17 cellular contexts compared by ENCODE assay signal in the genomic region with DNA sequence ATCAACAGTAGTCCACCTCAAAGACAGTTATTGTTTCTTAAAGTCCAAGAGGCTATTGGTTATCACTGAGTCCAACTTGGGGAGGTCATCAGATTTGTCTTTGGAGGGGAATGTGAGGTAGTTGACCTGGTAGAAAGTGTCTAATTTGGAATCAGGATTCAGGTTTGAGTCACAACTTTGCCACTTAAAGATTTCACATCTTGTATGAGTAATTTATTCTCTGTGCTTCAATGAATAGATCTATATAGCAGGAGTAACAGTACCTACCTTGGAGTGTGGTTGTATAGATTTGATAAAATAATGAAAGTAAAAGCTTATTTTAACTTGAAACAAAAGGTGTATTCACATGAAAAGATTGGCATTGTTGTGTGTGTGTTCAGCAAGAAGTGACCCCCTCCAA.
DNase-seq lines count a peak whose midpoint lies in the region; ATAC-seq and TF ChIP-seq lines count a peak whose summit lies in the region.
"Had no signal": no experiment of that assay in that cellular context is flagged by ENCODE, and none has a peak within 500 bp of the region (broad histone marks: within the 10 kb centered on the region; RNA-seq: fewer than 3 reads in every experiment).

No MANE protein-coding gene starts in this region.

- no peak for TF ChIP-seq CTCF in GM06990 (IDR thresholded peaks at IDR 0.05; ENCODE audit: insufficient read depth, low read length, poor library complexity, severe bottlenecking)
- no peak for TF ChIP-seq CTCF in osteoblast (IDR thresholded peaks at IDR 0.05; ENCODE audit: extremely low read depth, low read depth, low read length)
- TF ChIP-seq CTCF in prostate gland (IDR thresholded peaks at IDR 0.05) = no peak

- no peak overlapping the region for H3K4me3 ChIP-seq in GM06990 (replicated peaks; ENCODE audit: low read depth, low read length)
- no peak overlapping the region for H3K4me3 ChIP-seq in osteoblast (ENCODE audit: insufficient read depth, low read length)
- no peak overlapping the region for H3K4me3 ChIP-seq in prostate gland
- H3K4me3 ChIP-seq: tibial nerve had no signal

- intact Hi-C loops in prostate gland (cut with DNase I) = no loop called here

- H3K4me1 ChIP-seq in osteoblast (ENCODE audit: insufficient read depth, low read length) (peaks cover 35% of the 10 kb centered on the region), prostate gland (replicated peaks) (no peaks in the 10 kb centered on the region)

- no peaks in the 10 kb centered on the region for H3K9me3 ChIP-seq in osteoblast (ENCODE audit: low read depth, low read length)
- H3K9me3 ChIP-seq in prostate gland = no peaks in the 10 kb centered on the region
- H3K9me3 ChIP-seq: tibial nerve had no signal

- no peak overlapping the region for H3K4me2 ChIP-seq in osteoblast (ENCODE audit: insufficient read depth, low read length)

- DNase-seq in GM06990 (ENCODE audit: extremely low read depth, insufficient read length) = peak; percentile 26
- DNase-seq in osteoblast (ENCODE audit: insufficient read length, low spot score, missing footprints) = no peak
- DNase-seq in prostate gland (ENCODE audit: low spot score) = no peak
- no peak for DNase-seq in NCI-H1048 (lab: John Stamatoyannopoulos, UW)
- no peak for DNase-seq in NCI-H2081 treated with DMSO at 0.1 percent for 48 hours (lab: John Stamatoyannopoulos, UW)
- DNase-seq: activated effector memory CD4-positive, alpha-beta T cell treated with Interleukin-2 at 50 U/mL for 16 hours; caudate nucleus; DND-41; foreskin fibroblast; NCI-H1417 treated with DMSO at 0.1 percent for 48 hours; NCI-H524 treated with DMSO at 0.1 percent for 48 hours; nephron progenitor cell; stimulated activated naive CD4-positive, alpha-beta T cell treated with Interleukin-2 at 50 U/mL for 16 hours; T1000 had no signal

- ATAC-seq in GM18511 (IDR thresholded peaks at IDR 0.05; ENCODE audit: unreplicated experiment) = peak; percentile 77
- peak; percentile 71 for ATAC-seq in HG02981 (IDR thresholded peaks at IDR 0.05; ENCODE audit: unreplicated experiment)

- H3K27ac ChIP-seq in osteoblast (ENCODE audit: low read depth, low read length) (peak overlapping the region; percentile 83), prostate gland (no peak overlapping the region)

- H3K36me3 ChIP-seq in GM06990 (ENCODE audit: control insufficient read depth, insufficient read depth, low read length) (no peaks in the 10 kb centered on the region), osteoblast (ENCODE audit: insufficient read depth, low read length) (no peaks in the 10 kb centered on the region), prostate gland (no peaks in the 10 kb centered on the region)
- H3K36me3 ChIP-seq: tibial nerve had no signal

- H2AFZ ChIP-seq in osteoblast (ENCODE audit: low read length) = no peak overlapping the region

- no peaks in the 10 kb centered on the region for H4K20me1 ChIP-seq in osteoblast (ENCODE audit: insufficient read depth, low read length)

- H3K79me2 ChIP-seq in osteoblast (ENCODE audit: insufficient read depth, low read length) = no peaks in the 10 kb centered on the region

- no peaks in the 10 kb centered on the region for H3K27me3 ChIP-seq in GM06990 (replicated peaks; ENCODE audit: control insufficient read depth, insufficient read depth, low read length)
- H3K27me3 ChIP-seq in osteoblast (ENCODE audit: insufficient read depth, low read length) = no peaks in the 10 kb centered on the region
- H3K27me3 ChIP-seq in prostate gland (replicated peaks; ENCODE audit: insufficient read depth) = no peaks in the 10 kb centered on the region
- H3K27me3 ChIP-seq: tibial nerve had no signal

- TF ChIP-seq POLR2A in prostate gland (IDR thresholded peaks at IDR 0.05) = no peak
